29 cellular contexts compared by ENCODE assay signal in genomic region chr1:155360051-155360450, GRCh38. TPM values are rescaled to one million over a fixed set of nuclear protein-coding genes. Genes with fewer than 3 reads are reported as not detected.
DNase-seq lines count a peak whose midpoint lies in the region; ATAC-seq and TF ChIP-seq lines count a peak whose summit lies in the region.
"Had no signal": no experiment of that assay in that cellular context is flagged by ENCODE, and none has a peak within 500 bp of the region (broad histone marks: within the 10 kb centered on the region; RNA-seq: fewer than 3 reads in every experiment).

No MANE protein-coding gene starts in this region.

- TF ChIP-seq CTCF in progenitor cell of endocrine pancreas (IDR thresholded peaks at IDR 0.05; ENCODE audit: unreplicated experiment) (no peak), transverse colon (IDR thresholded peaks at IDR 0.05) (no peak), spleen (IDR thresholded peaks at IDR 0.05 in 8 of 11, conservative IDR thresholded peaks at IDR 0.05 in 3 of 11) (no peak)

- intact Hi-C loops in left colon (cut with DNase I, micrococcal nuclease) (no loop called here), transverse colon (cut with DNase I; ENCODE audit: low total_unique reads) (no loop called here), spleen (cut with DNase I; ENCODE audit: low total_unique reads) (no loop called here)

- H3K9me3 ChIP-seq in transverse colon (no peaks in the 10 kb centered on the region), spleen (no peaks in the 10 kb centered on the region)
- H3K9me3 ChIP-seq: A549, BE2C, BLaER1 had no signal

- TF ChIP-seq POLR2A in transverse colon (IDR thresholded peaks at IDR 0.05), result no peak
- TF ChIP-seq POLR2A in spleen (IDR thresholded peaks at IDR 0.05), result no peak

- H3K4me3 Mint-ChIP-seq in activated naive CD8-positive, alpha-beta T cell, result no peak overlapping the region
- H3K4me3 Mint-ChIP-seq in activated naive CD8-positive, alpha-beta T cell treated with anti-CD3 and anti-CD28 coated beads, Interleukin-2, amount 50 U/mL, for 24 hours, result no peak overlapping the region
- no peak overlapping the region for H3K4me3 Mint-ChIP-seq in progenitor cell of endocrine pancreas (ENCODE audit: low read depth)
- H3K4me3 Mint-ChIP-seq: CD14-positive monocyte; CD4-positive, alpha-beta memory T cell; CD4-positive, CD25-positive, alpha-beta regulatory T cell had no signal

- H3K4me1 ChIP-seq in transverse colon (peaks cover 0 to 10% (median 5%) of the 10 kb centered on the region in 4 donors), spleen (no peaks in the 10 kb centered on the region)
- H3K4me1 ChIP-seq: A549, BE2C, BLaER1 had no signal

- H3K4me3 ChIP-seq in transverse colon (no peak overlapping the region), spleen (no peak overlapping the region)
- H3K4me3 ChIP-seq: A549, BLaER1, GM12878 had no signal

- H3K27ac ChIP-seq in transverse colon (peak overlapping the region in 3 of 4 donors; percentile 35 to 57 (median 37)), spleen (no peak overlapping the region)
- H3K27ac ChIP-seq: 22Rv1, A549, BLaER1 had no signal

- in situ Hi-C loops in transverse colon (cut with MboI; ENCODE audit: low pct_ligation_motif_present in 1 of 4, low pct_unique_long_range_greater_than_20kb in 1 of 4, low sequenced_read_pairs in 3 of 4), result no loop called here

- no peaks in the 10 kb centered on the region for H3K27me3 ChIP-seq in transverse colon
- H3K27me3 ChIP-seq in spleen (replicated peaks in 1 of 7), result no peaks in the 10 kb centered on the region
- H3K27me3 ChIP-seq: BE2C, BLaER1 had no signal

- no peaks in the 10 kb centered on the region for H3K36me3 Mint-ChIP-seq in activated naive CD8-positive, alpha-beta T cell
- H3K36me3 Mint-ChIP-seq in activated naive CD8-positive, alpha-beta T cell treated with anti-CD3 and anti-CD28 coated beads, Interleukin-2, amount 50 U/mL, for 24 hours (ENCODE audit: low read depth), result peaks cover 13% of the 10 kb centered on the region
- peaks cover 13% of the 10 kb centered on the region for H3K36me3 Mint-ChIP-seq in progenitor cell of endocrine pancreas (ENCODE audit: insufficient read depth)

- WGBS in transverse colon (ENCODE audit: low coverage in 1 of 2), 2 donors, result 56 to 64% methylated on average over 1 of the region's 1 CpG
- 97 to 100% (median 100%) methylated on average over 1 of the region's 1 CpG for WGBS in spleen, 5 donors

- no peaks in the 10 kb centered on the region for H3K27me3 Mint-ChIP-seq in activated naive CD8-positive, alpha-beta T cell
- no peaks in the 10 kb centered on the region for H3K27me3 Mint-ChIP-seq in activated naive CD8-positive, alpha-beta T cell treated with anti-CD3 and anti-CD28 coated beads, Interleukin-2, amount 50 U/mL, for 24 hours
- H3K27me3 Mint-ChIP-seq in progenitor cell of endocrine pancreas, result no peaks in the 10 kb centered on the region
- H3K27me3 Mint-ChIP-seq: CD4-positive, alpha-beta memory T cell; CD4-positive, CD25-positive, alpha-beta regulatory T cell; CD8-positive, alpha-beta memory T cell had no signal

- H3K36me3 ChIP-seq in transverse colon (peaks cover 0 to 46% (median 21%) of the 10 kb centered on the region in 4 donors), spleen (peaks cover 0 to 100% (median 64%) of the 10 kb centered on the region in 6 donors)

- H3K9me3 Mint-ChIP-seq in activated naive CD8-positive, alpha-beta T cell (ENCODE audit: low read depth), result no peaks in the 10 kb centered on the region
- H3K9me3 Mint-ChIP-seq in activated naive CD8-positive, alpha-beta T cell treated with anti-CD3 and anti-CD28 coated beads, Interleukin-2, amount 50 U/mL, for 24 hours, result no peaks in the 10 kb centered on the region
- H3K9me3 Mint-ChIP-seq in progenitor cell of endocrine pancreas (ENCODE audit: low read depth), result no peaks in the 10 kb centered on the region
- H3K9me3 Mint-ChIP-seq: CD14-positive monocyte; CD4-positive, alpha-beta memory T cell; CD4-positive, CD25-positive, alpha-beta regulatory T cell; CD8-positive, alpha-beta memory T cell had no signal

- no peak for ATAC-seq in activated naive CD8-positive, alpha-beta T cell treated with anti-CD3 and anti-CD28 coated beads, Interleukin-2, amount 50 U/mL, for 24 hours
- ATAC-seq in left colon, result peak; percentile 89
- ATAC-seq: A549, GM12878 had no signal

- H3K27ac Mint-ChIP-seq in activated naive CD8-positive, alpha-beta T cell, result peak overlapping the region; percentile 22
- no peak overlapping the region for H3K27ac Mint-ChIP-seq in activated naive CD8-positive, alpha-beta T cell treated with anti-CD3 and anti-CD28 coated beads, Interleukin-2, amount 50 U/mL, for 24 hours
- peak overlapping the region; percentile 33 for H3K27ac Mint-ChIP-seq in progenitor cell of endocrine pancreas

- DNase-seq in activated naive CD8-positive, alpha-beta T cell treated with anti-CD3 and anti-CD28 coated beads, Interleukin-2, amount 50 U/mL, for 24 hours, result no peak
- no peak for DNase-seq in left colon
- DNase-seq in progenitor cell of endocrine pancreas (ENCODE audit: low spot score, unreplicated experiment), result no peak
- DNase-seq in transverse colon, result no peak
- no peak for DNase-seq in spleen
- DNase-seq in activated naive CD4-positive, alpha-beta T cell treated with Interleukin-2 at 50 U/mL for 16 hours, result no peak
- no peak for DNase-seq in AG20443 (ENCODE audit: low spot score)
- DNase-seq: BE2C; C1 segment of cervical spinal cord; CD4-positive, alpha-beta memory T cell; CD4-positive, CD25-positive, alpha-beta regulatory T cell; CD8-positive, alpha-beta memory T cell; COR-L47; DMS 273 treated with DMSO at 0.1 percent for 48 hours; DMS153; DMS53; DMS79; DND-41; EL; GDM1 had no signal

- TF ChIP-seq EP300 in transverse colon (IDR thresholded peaks at IDR 0.05; ENCODE audit: low read depth), result no peak

- H3K4me1 Mint-ChIP-seq in activated naive CD8-positive, alpha-beta T cell (ENCODE audit: low read depth), result no peaks in the 10 kb centered on the region
- H3K4me1 Mint-ChIP-seq in activated naive CD8-positive, alpha-beta T cell treated with anti-CD3 and anti-CD28 coated beads, Interleukin-2, amount 50 U/mL, for 24 hours, result no peaks in the 10 kb centered on the region
- H3K4me1 Mint-ChIP-seq in progenitor cell of endocrine pancreas (ENCODE audit: low read depth), result no peaks in the 10 kb centered on the region
- H3K4me1 Mint-ChIP-seq: CD14-positive monocyte; CD4-positive, alpha-beta memory T cell; CD4-positive, CD25-positive, alpha-beta regulatory T cell; CD8-positive, alpha-beta memory T cell had no signal

RNA-seq across cellular contexts. Expression of gene RUSC1, which starts 39.4 kb away (rescaled TPM):
- 10 to 100 TPM; 73.2 to 78.8 TPM for total RNA-seq in left colon
- total RNA-seq in progenitor cell of endocrine pancreas, result 37.3 and 37.4 TPM in 2 replicates
- 100 to 1,000 TPM in 1 of 4 donors, 10 to 100 TPM in 3; 43.4 to 121 (median 65.5) TPM for total RNA-seq in transverse colon
- 10 to 100 TPM; 11.4 to 21.1 (median 18.0) TPM for total RNA-seq in spleen
- 10 to 100 TPM in 2 of 3 donors, 1 to 10 TPM in 1; 8.5 to 17.3 (median 10.8) TPM for polyA plus RNA-seq in spleen

RNA-seq across cellular contexts. Expression of gene FDPS, which starts 51.4 kb away (rescaled TPM):
- total RNA-seq in left colon (100 to 1,000 TPM; 192 to 375 TPM), progenitor cell of endocrine pancreas (232 and 261 TPM in 2 replicates), transverse colon (100 to 1,000 TPM in 2 of 4 donors, 10 to 100 TPM in 2; 73.7 to 158 (median 104) TPM), spleen (100 to 1,000 TPM in 2 of 7 donors, 10 to 100 TPM in 5; 84.5 to 118 (median 94.5) TPM)
- polyA plus RNA-seq in spleen, result 100 to 1,000 TPM; 111 to 134 (median 130) TPM

RNA-seq across cellular contexts. Expression of gene PKLR, which starts 58.8 kb away (rescaled TPM):
- total RNA-seq in left colon, result 1 to 10 TPM; 1.0 to 1.9 TPM
- 0.16 and 0.57 TPM in 2 replicates for total RNA-seq in progenitor cell of endocrine pancreas
- total RNA-seq in transverse colon, result 1 to 10 TPM in 1 of 4 donors, under 1 TPM in 2, not detected in 1; 0.40 to 5.6 (median 0.64) TPM
- under 1 TPM in 4 of 7 donors, not detected in 3; 0.22 to 0.74 (median 0.43) TPM for total RNA-seq in spleen
- polyA plus RNA-seq in spleen, result under 1 TPM in 1 of 3 donors, not detected in 2; 0.04 TPM
- total RNA-seq: A172; CD4-positive, alpha-beta memory T cell; CD4-positive, CD25-positive, alpha-beta regulatory T cell; CD8-positive, alpha-beta memory T cell; Daoy; G401 had no signal
- polyA plus RNA-seq: CD14-positive monocyte; CD4-positive, alpha-beta memory T cell; CD4-positive, CD25-positive, alpha-beta regulatory T cell; CD8-positive, alpha-beta memory T cell had no signal

Comparison
In these comparisons a context has a peak if more than half of its experiments do, and no peak if none do; other contexts are left out.
1. H3K27ac ChIP-seq: peak in transverse colon (3 of 4); none in spleen (0 of 8).